In genomic region chr6:34392497-34393190, GRCh38 we compare ENCODE assay signal across 8 cellular contexts. TPM values are rescaled to one million over a fixed set of nuclear protein-coding genes. Genes with fewer than 3 reads are reported as not detected.
DNase-seq lines count a peak whose midpoint lies in the region; ATAC-seq, FAIRE-seq and TF ChIP-seq lines count a peak whose summit lies in the region.

Gene NUDT3 (minus strand): TSS chr6:34392669. CDS start chr6:34392362, 307 bp downstream.

- intact Hi-C loops in left colon (cut with DNase I, micrococcal nuclease), result no loop called here

- H3K27me3 ChIP-seq in BJ (ENCODE audit: control insufficient read depth, insufficient read depth, low read length), result no peaks in the 10 kb centered on the region

- H3K36me3 ChIP-seq in BJ (ENCODE audit: control insufficient read depth, insufficient read depth, low read length), result no peaks in the 10 kb centered on the region

- DNase-seq in BJ (ENCODE audit: low read depth), result peak; percentile 66
- DNase-seq in GM19239 (ENCODE audit: insufficient read length, low spot score), result peak; percentile 91
- DNase-seq in NCI-H524 (lab: John Stamatoyannopoulos, UW), result peak; percentile 92
- DNase-seq in activated CD4-positive, alpha-beta T cell treated with anti-CD3 and anti-CD28 coated beads for 4 hours, result peak; percentile 92 to 94
- peak; percentile 90 to 92 for DNase-seq in left colon
- DNase-seq in stimulated activated CD4-positive, alpha-beta T cell treated with anti-CD3 and anti-CD28 coated beads, Interleukin-1b, Interleukin-23, amount 100 ng/mL, for 48 hours, result peak; percentile 93

- H3K27ac ChIP-seq in cingulate gyrus (ENCODE audit: low read depth, low read length), result peak within 1 kb of the TSS; percentile 96

- TF ChIP-seq CTCF in BJ (IDR thresholded peaks at IDR 0.05; ENCODE audit: insufficient read depth, low read depth, low read length), result peak; percentile 94

- peak within 1 kb of the TSS; percentile 74 for H3K4me3 ChIP-seq in BJ (ENCODE audit: low read depth, low read length)

- ATAC-seq in HG03457 (IDR thresholded peaks at IDR 0.05; ENCODE audit: unreplicated experiment), result peak; percentile 78
- ATAC-seq in left colon, result peak; percentile 85

- CTCF ChIA-PET in BJ (lab: Yijun Ruan, JAX), result interaction anchor here (0.8 to 1.9 kb wide), 8 partner anchors 17 to 217 kb away, joined by 3 to 10 read pairs (median 4); partner anchors contain the start of gene SMIM29

- POLR2A ChIA-PET in BJ (lab: Charles Lee), result no interaction called here

- peak; percentile 94 for FAIRE-seq in GM19239 (lab: Jason Lieb, UNC)

RNA-seq across cellular contexts. Expression of gene NUDT3, which starts in this region (rescaled TPM):
- 9.6 and 14.9 TPM in 2 replicates for polyA plus RNA-seq in BJ (2011; rRNA removed)
- 12.1 and 12.5 TPM in 2 replicates for polyA minus RNA-seq in BJ (2011; rRNA and poly(A)+ RNA removed)
- 10 to 100 TPM; 19.5 to 21.9 TPM for total RNA-seq in left colon

Comparison
In these comparisons a context has a peak if more than half of its experiments do, and no peak if none do; other contexts are left out.
1. Peak in every context shown above with its lines: DNase-seq, ATAC-seq, H3K4me3 ChIP-seq and H3K27ac ChIP-seq.